ENCODE assay signal across 8 cellular contexts in genomic region chr15:82108489-82109078, GRCh38.
DNase-seq lines count a peak whose midpoint lies in the region; ATAC-seq and TF ChIP-seq lines count a peak whose summit lies in the region.

No MANE protein-coding gene starts in this region.

- H3K27ac Mint-ChIP-seq in neural progenitor cell, result no peak overlapping the region
- peak overlapping the region; percentile 66 for H3K27ac Mint-ChIP-seq in type B pancreatic cell

- no peak overlapping the region for H3K27ac ChIP-seq in neural progenitor cell

- peak; percentile 87 for ATAC-seq in HG03066 (IDR thresholded peaks at IDR 0.05; ENCODE audit: low read depth, unreplicated experiment)

- no peaks in the 10 kb centered on the region for H3K4me1 ChIP-seq in neural progenitor cell

- no peak overlapping the region for H2AFZ ChIP-seq in neural progenitor cell (replicated peaks)

- no peak overlapping the region for H3K4me3 ChIP-seq in neural progenitor cell

- TF ChIP-seq CTCF in neural progenitor cell (IDR thresholded peaks at IDR 0.05), result peak; percentile 65
- peak; percentile 72 for TF ChIP-seq CTCF in type B pancreatic cell (conservative IDR thresholded peaks at IDR 0.05)

- H3K27me3 Mint-ChIP-seq in neural progenitor cell (ENCODE audit: insufficient read depth, low read depth), result peaks cover 4% of the 10 kb centered on the region
- H3K27me3 Mint-ChIP-seq in type B pancreatic cell, result no peaks in the 10 kb centered on the region

- H3K4me3 Mint-ChIP-seq in neural progenitor cell, result no peak overlapping the region
- H3K4me3 Mint-ChIP-seq in type B pancreatic cell, result no peak overlapping the region

- H3K9ac ChIP-seq in neural progenitor cell, result no peak overlapping the region

- no peaks in the 10 kb centered on the region for H3K79me2 ChIP-seq in neural progenitor cell (ENCODE audit: low read depth)

- H3K9me3 Mint-ChIP-seq in neural progenitor cell (peaks cover 6% of the 10 kb centered on the region), type B pancreatic cell (no peaks in the 10 kb centered on the region)

- H3F3A ChIP-seq in neural progenitor cell (ENCODE audit: low read depth), result no peaks in the 10 kb centered on the region

- H4K20me1 ChIP-seq in neural progenitor cell (ENCODE audit: low read depth), result no peaks in the 10 kb centered on the region

- no peaks in the 10 kb centered on the region for H3K27me3 ChIP-seq in neural progenitor cell

- H3K36me3 ChIP-seq in neural progenitor cell, result no peaks in the 10 kb centered on the region

- H3K36me3 Mint-ChIP-seq in neural progenitor cell, result no peaks in the 10 kb centered on the region
- H3K36me3 Mint-ChIP-seq in type B pancreatic cell, result peaks cover 4% of the 10 kb centered on the region

- H3K9me3 ChIP-seq in neural progenitor cell (ENCODE audit: low read depth), result no peaks in the 10 kb centered on the region

- H3K4me2 ChIP-seq in neural progenitor cell, result no peak overlapping the region

- H3K4me1 Mint-ChIP-seq in neural progenitor cell, result peaks cover 3% of the 10 kb centered on the region
- H3K4me1 Mint-ChIP-seq in type B pancreatic cell (ENCODE audit: unreplicated experiment), result peaks cover 25% of the 10 kb centered on the region

- DNase-seq in SIG-M5 treated with dmso at 0.1 percent for 504 hours (lab: John Stamatoyannopoulos, UW; ENCODE audit: unreplicated experiment) (peak; percentile 29), SIG-M5 (lab: John Stamatoyannopoulos, UW) (no peak), NOMO-1 treated with DMSO at 0.1 percent for 48 hours (lab: John Stamatoyannopoulos, UW; ENCODE audit: unreplicated experiment) (peak; percentile 41), erythroblast (lab: John Stamatoyannopoulos, UW) (peak; percentile 61 to 78), neural progenitor cell (ENCODE audit: low spot score) (peak; percentile 52), type B pancreatic cell (ENCODE audit: extremely low spot score, unreplicated experiment) (no peak)
- DNase-seq in activated CD8-positive, alpha-beta memory T cell treated with anti-CD3 and anti-CD28 coated beads, Interleukin-2, amount 50 U/mL, for 1 hour (ENCODE audit: extremely low read depth), result peak; percentile 4

- no peak for TF ChIP-seq POLR2A in erythroblast (IDR thresholded peaks at IDR 0.05; ENCODE audit: low read length)

Comparison
In these comparisons a context has a peak if more than half of its experiments do, and no peak if none do; other contexts are left out.
1. DNase-seq: peak in SIG-M5 treated with dmso at 0.1 percent for 504 hours (single experiment), NOMO-1 treated with DMSO at 0.1 percent for 48 hours (single experiment), activated CD8-positive, alpha-beta memory T cell treated with anti-CD3 and anti-CD28 coated beads, Interleukin-2, amount 50 U/mL, for 1 hour (single experiment), erythroblast (2 of 2) and neural progenitor cell (single experiment); none in SIG-M5 (single experiment) and type B pancreatic cell (single experiment).